8 cellular contexts compared by ENCODE assay signal in the genomic region with DNA sequence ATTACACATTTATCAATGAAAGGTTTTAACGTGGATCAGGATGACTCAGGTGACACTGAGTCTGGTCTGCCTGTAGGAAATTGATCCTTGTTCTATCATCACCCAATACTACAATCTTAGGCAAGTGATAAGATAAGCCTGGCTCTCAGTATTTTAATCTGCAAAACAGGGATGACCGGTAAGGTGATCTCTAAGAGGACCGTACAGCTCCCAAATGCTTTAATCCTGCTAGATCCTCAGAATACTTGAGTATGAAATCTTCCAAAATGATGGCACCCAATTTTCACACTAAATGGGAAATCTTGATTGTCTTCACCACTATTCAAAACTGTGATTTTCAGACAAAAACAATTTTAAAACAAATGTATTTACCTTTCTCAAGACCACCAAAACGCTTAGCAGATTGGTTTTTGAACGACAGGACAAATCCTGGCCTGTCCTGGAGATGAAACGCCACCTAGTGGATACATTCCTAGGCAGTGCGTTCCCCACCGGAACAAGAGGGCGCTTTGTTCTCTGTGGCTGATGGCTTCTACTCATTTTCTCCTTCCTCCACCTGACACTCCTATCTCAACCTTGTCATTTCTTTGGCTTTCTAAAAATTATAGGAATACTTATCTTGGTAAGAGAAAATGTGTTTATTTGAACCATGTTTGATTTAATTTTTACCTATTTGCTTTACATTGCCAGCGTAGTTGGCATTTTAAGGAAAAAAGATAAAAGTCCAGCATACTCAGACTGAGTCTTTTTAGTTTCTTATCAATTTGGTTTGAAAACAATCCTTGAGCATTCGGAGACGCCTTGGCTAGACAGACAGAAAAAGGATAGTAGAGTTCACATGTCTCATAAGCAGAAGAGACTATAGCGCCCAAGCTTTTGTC. TPM values are rescaled to one million over a fixed set of nuclear protein-coding genes. Genes with fewer than 3 reads are reported as not detected.
A peak's percentile ranks its signal among the peaks of the same experiment; 100 is the strongest.
DNase-seq lines count a peak whose midpoint lies in the region; ATAC-seq and TF ChIP-seq lines count a peak whose summit lies in the region.

No MANE protein-coding gene starts in this region.

- DNase-seq in NCI-H510A treated with DMSO at 0.1 percent for 48 hours (lab: John Stamatoyannopoulos, UW), result peak; percentile 11
- no peak for DNase-seq in NCI-H510A (lab: John Stamatoyannopoulos, UW)
- peak; percentile 41 for DNase-seq in NCI-H146 (lab: John Stamatoyannopoulos, UW)
- DNase-seq in WTC11 (ENCODE audit: low spot score), result peak; percentile 74
- DNase-seq in central memory CD4-positive, alpha-beta T cell, result peak; percentile 44
- peak; percentile 50 for DNase-seq in kidney glomerular epithelial cell (lab: John Stamatoyannopoulos, UW)
- peak; percentile 57 for DNase-seq in stimulated activated CD4-positive, alpha-beta T cell treated with anti-CD3 and anti-CD28 coated beads, Interleukin-4, amount 100 ng/mL, for 24 hours

- no peak overlapping the region for H3K4me3 Mint-ChIP-seq in WTC11

- no peak overlapping the region for H3K27ac Mint-ChIP-seq in WTC11

- peaks cover 20% of the 10 kb centered on the region for H3K4me1 Mint-ChIP-seq in WTC11

- peak; percentile 77 for TF ChIP-seq CTCF in WTC11 (IDR thresholded peaks at IDR 0.05)

- H3K9me3 Mint-ChIP-seq in WTC11, result 0 out of 2 replicates have a peak, but pooled peaks cover 4% of the 10 kb centered on the region

- POLR2A ChIA-PET in WTC11 (lab: Charles Lee), result no interaction called here

- no peaks in the 10 kb centered on the region for H3K36me3 Mint-ChIP-seq in WTC11

- no peaks in the 10 kb centered on the region for H3K27me3 Mint-ChIP-seq in WTC11 (ENCODE audit: low read depth)

- ATAC-seq in HG02623 (IDR thresholded peaks at IDR 0.05; ENCODE audit: unreplicated experiment) (peak; percentile 71), WTC11 (peak; percentile 95)

- CTCF ChIA-PET in WTC11 (lab: Charles Lee), result interaction anchor here (0.6 to 2.2 kb wide), 12 partner anchors 12 to 403 kb away, joined by 3 to 13 read pairs (median 4); a partner anchor contains a TSS

TF ChIP-seq in WTC11, 78 proteins besides CTCF, POLR2A, EP300 and RAD21:
- peak; percentile 58; the same call in 1 of the 2 replicates for TF ChIP-seq TEAD1 (CRISPR knock-in tag; IDR thresholded peaks at IDR 0.05)
- 0 out of 2 replicates have a peak, but pooled peaks have one; percentile 12 for TF ChIP-seq GABPB1 (CRISPR knock-in tag; IDR thresholded peaks at IDR 0.05)
- TF ChIP-seq IRF2 (CRISPR knock-in tag; IDR thresholded peaks at IDR 0.05; ENCODE audit: borderline replicate concordance, low read depth), result no peak

RNA-seq across cellular contexts. Expression of a gene that starts 41.2 kb away (rescaled TPM):
- total RNA-seq in WTC11 (2021), result 275 to 286 TPM (median 276 TPM) in 3 replicates
